19 cellular contexts compared by ENCODE assay signal in genomic region chr1:178639326-178639725, GRCh38.
"Had no signal": no experiment of that assay in that cellular context is flagged by ENCODE, and none has a peak within 500 bp of the region (broad histone marks: within the 10 kb centered on the region; RNA-seq: fewer than 3 reads in every experiment).

No MANE protein-coding gene starts in this region.

- H3K27me3 ChIP-seq: gastrocnemius medialis, spleen, upper lobe of right lung had no signal

- DNase-seq: activated CD4-positive, alpha-beta memory T cell treated with anti-CD3 and anti-CD28 coated beads for 36 hours; activated CD4-positive, alpha-beta T cell treated with anti-CD3 and anti-CD28 coated beads for 48 hours; activated effector memory CD4-positive, alpha-beta T cell treated with Interleukin-2 at 50 U/mL for 16 hours; activated naive CD4-positive, alpha-beta T cell treated with anti-CD3 and anti-CD28 coated beads for 36 hours; activated naive CD8-positive, alpha-beta T cell treated with anti-CD3 and anti-CD28 coated beads, Interleukin-2, amount 10 ng/mL, durations not matched to agents 7 days and 5 days; activated T-cell treated with anti-CD3 and anti-CD28 coated beads, Interleukin-2, amount 50 U/mL, for 72 hours; amygdala; gastrocnemius medialis; left colon; naive thymus-derived CD4-positive, alpha-beta T cell; occipital lobe; retina; spleen; stimulated activated CD4-positive, alpha-beta T cell treated with anti-CD3 and anti-CD28 coated beads, Interleukin-4, amount 100 ng/mL, for 1 hour; stimulated activated naive CD4-positive, alpha-beta T cell treated with Interleukin-2 at 50 U/mL for 16 hours; SW 1271; T-helper 17 cell; upper lobe of right lung had no signal

- ATAC-seq: activated T-cell treated with anti-CD3 and anti-CD28 coated beads, Interleukin-2, amount 50 U/mL, for 72 hours; gastrocnemius medialis; left colon; naive thymus-derived CD4-positive, alpha-beta T cell; T-helper 17 cell; upper lobe of right lung had no signal

- H3K4me1 ChIP-seq: upper lobe of right lung had no signal

- H3K36me3 ChIP-seq: gastrocnemius medialis, spleen, upper lobe of right lung had no signal

- H3K9me3 ChIP-seq: gastrocnemius medialis, spleen, upper lobe of right lung had no signal

- H3K4me3 ChIP-seq: coronary artery, gastrocnemius medialis, spleen, upper lobe of right lung had no signal

- H3K27ac ChIP-seq: coronary artery, gastrocnemius medialis, spleen, upper lobe of right lung had no signal
